1 cellular context compared by ENCODE assay signal in genomic region chr14:95362180-95362494, GRCh38.
TF ChIP-seq lines count a peak whose summit lies in the region.

No MANE protein-coding gene starts in this region.

TF ChIP-seq in H1, 55 proteins besides CTCF, POLR2A, EP300 and RAD21:
- TF ChIP-seq POLR2AphosphoS5 (IDR thresholded peaks at IDR 0.05; ENCODE audit: low read depth, low read length), result no peak
- TF ChIP-seq GABPA (IDR thresholded peaks at IDR 0.05; ENCODE audit: borderline replicate concordance, insufficient read depth, low read length), result no peak
- no peak for TF ChIP-seq RFX5 (IDR thresholded peaks at IDR 0.05; ENCODE audit: borderline replicate concordance, low read depth, low read length)
